Comparison of ENCODE assay signal across 30 cellular contexts in the genomic region with DNA sequence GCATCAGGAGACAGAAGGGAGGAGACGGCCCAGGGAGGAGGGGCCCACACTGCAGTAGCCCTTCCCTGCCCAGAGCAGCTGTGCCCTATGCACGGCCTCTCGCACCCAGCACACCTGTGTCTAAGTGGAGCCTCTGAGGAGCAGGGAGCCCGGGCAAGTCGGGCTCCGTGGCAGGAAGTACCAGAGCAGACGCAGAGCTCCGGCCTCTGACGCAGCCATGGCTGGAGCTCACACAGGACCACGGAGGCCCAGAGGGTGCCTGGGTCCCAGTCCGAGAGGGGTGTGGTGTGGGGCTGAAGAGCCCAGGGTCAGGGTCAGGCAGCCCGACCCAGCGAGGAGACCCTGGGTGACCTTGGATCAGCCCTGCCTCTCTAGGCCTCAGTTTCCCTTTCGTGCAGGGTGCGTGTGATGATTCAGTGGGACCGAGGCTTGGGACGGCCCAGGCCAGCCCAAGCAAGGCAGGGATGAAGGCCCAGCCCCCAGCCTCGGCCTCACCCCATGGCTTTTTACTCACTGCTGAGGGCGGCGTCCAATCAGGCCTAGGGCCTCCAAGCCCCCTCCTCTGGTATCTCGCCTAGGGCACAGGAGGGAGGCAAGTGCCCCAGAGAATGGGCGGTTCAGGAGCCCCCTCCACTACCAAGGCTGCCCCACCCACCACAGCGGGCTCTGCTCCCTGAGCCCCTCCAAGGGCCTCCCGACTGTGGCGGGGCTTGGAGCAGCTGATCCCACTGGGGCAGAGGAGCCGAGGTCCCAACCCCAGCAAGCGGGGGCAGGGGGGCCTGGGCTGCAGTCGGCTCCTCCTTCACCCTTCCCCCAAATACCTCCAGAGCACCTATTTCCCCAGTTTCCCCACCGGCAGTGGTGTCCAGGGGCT. TPM values are rescaled to one million over a fixed set of nuclear protein-coding genes. Genes with fewer than 3 reads are reported as not detected.
A peak's percentile ranks its signal among the peaks of the same experiment; 100 is the strongest.
DNase-seq lines count a peak whose midpoint lies in the region; ATAC-seq and TF ChIP-seq lines count a peak whose summit lies in the region.
"Had no signal": no experiment of that assay in that cellular context is flagged by ENCODE, and none has a peak within 500 bp of the region (broad histone marks: within the 10 kb centered on the region; RNA-seq: fewer than 3 reads in every experiment).

No MANE protein-coding gene starts in this region.

- peaks cover 7% of the 10 kb centered on the region; the same call in 1 of the 2 replicates for H3K27me3 ChIP-seq in IMR-90 (ENCODE audit: control insufficient read depth, insufficient read depth, low read length)
- H3K27me3 ChIP-seq in parathyroid adenoma (ENCODE audit: control insufficient read depth, insufficient read depth, low read length) = no peaks in the 10 kb centered on the region
- no peaks in the 10 kb centered on the region for H3K27me3 ChIP-seq in testis

- H3K23ac ChIP-seq in IMR-90 (ENCODE audit: low read depth, low read length) = no peak overlapping the region

- no peak overlapping the region for H3K4ac ChIP-seq in IMR-90 (ENCODE audit: low read depth, low read length)

- no TSS peak for BruUV-seq in IMR-90 (replicated peaks; lab: Mats Ljungman, UMichigan)

- no peak overlapping the region for H2BK5ac ChIP-seq in IMR-90 (ENCODE audit: low read depth, low read length, poor library complexity, severe bottlenecking)

- no peaks in the 10 kb centered on the region for H3K36me3 Mint-ChIP-seq in WTC11
- H3K36me3 Mint-ChIP-seq: activated naive CD8-positive, alpha-beta T cell had no signal

- no peak overlapping the region for H4K91ac ChIP-seq in IMR-90 (ENCODE audit: insufficient read depth, low read depth, low read length)

- H3K27ac Mint-ChIP-seq in WTC11 = no peak overlapping the region
- H3K27ac Mint-ChIP-seq: activated B cell treated with CpG ODN at 0.5 μM for 24 hours; activated naive CD8-positive, alpha-beta T cell; activated T-helper 2 cell treated with anti-CD3 and anti-CD28 coated beads, Interferon-gamma antibody, Interleukin-2, Interleukin-4, amounts not matched to agents 10 μg/mL and 5 μg/mL and 100 μg/mL, durations not matched to agents 14 hours and 24 hours and 36 hours; stimulated activated naive CD8-positive, alpha-beta T cell treated with anti-CD3 and anti-CD28 coated beads, Interleukin-15, Interleukin-2, amounts not matched to agents 100 ng/mL and 50 ng/mL, for 24 hours had no signal

- no peak overlapping the region for H3K56ac ChIP-seq in IMR-90 (ENCODE audit: extremely low read depth, insufficient read depth, low read length)

- 87% methylated on average over 19 of the region's 29 CpGs; no CpG with 5 or more reads in 1 of the 2 experiments for WGBS in IMR-90 (ENCODE audit: extremely low coverage in 2 of 2, insufficient read length in 1 of 2), 2 experiments
- WGBS in testis, 2 donors = 81 to 93% methylated on average over 18 to 29 of the region's 29 CpGs

- no peak for TF ChIP-seq RAD21 in IMR-90 (IDR thresholded peaks at IDR 0.05; ENCODE audit: low read length)

- dilution Hi-C loops in IMR-90 (cut with HindIII; ENCODE audit: low sequenced_read_pairs, unreplicated experiment) = no loop called here

- DNase-seq in DMS153 (lab: John Stamatoyannopoulos, UW) (peak; percentile 70), DMS153 treated with DMSO at 0.1 percent for 48 hours (lab: John Stamatoyannopoulos, UW; ENCODE audit: unreplicated experiment) (no peak), IMR-90 (no peak), WTC11 (ENCODE audit: low spot score) (no peak), HuH-7.5 (ENCODE audit: low spot score) (no peak), testis (no peak), amygdala (lab: John Stamatoyannopoulos, UW) (no peak)
- DNase-seq: activated B cell treated with CpG ODN at 0.5 μM for 24 hours; activated CD4-positive, alpha-beta T cell treated with anti-CD3 and anti-CD28 coated beads, Interleukin-2, amount 50 U/mL, for 48 hours; activated CD8-positive, alpha-beta memory T cell treated with anti-CD3 and anti-CD28 coated beads, Interleukin-2, amount 50 U/mL, for 48 hours; cerebellar nuclear complex; foreskin fibroblast; hypothalamus; KG1; NCI-H1930; stimulated activated CD4-positive, alpha-beta T cell treated with anti-CD3 and anti-CD28 coated beads, Interleukin-12 subunit alpha, Interleukin-12 subunit beta, amount 100 ng/mL, for 4 hours; stimulated activated CD4-positive, alpha-beta T cell treated with anti-CD3 and anti-CD28 coated beads, Interleukin-4, amount 100 ng/mL, for 4 hours; T-helper 9 cell; trophoblast cell had no signal

- H3K4me3 ChIP-seq in IMR-90 (ENCODE audit: insufficient read depth, low read depth, low read length) (no peak overlapping the region), parathyroid adenoma (ENCODE audit: low read depth, low read length) (no peak overlapping the region), testis (no peak overlapping the region)
- H3K4me3 ChIP-seq: lower lobe of right lung had no signal

- no peaks in the 10 kb centered on the region; the same call in 1 of the 2 replicates for H3K4me1 ChIP-seq in IMR-90 (ENCODE audit: control insufficient read depth, insufficient read depth, low read length)
- H3K4me1 ChIP-seq in parathyroid adenoma = no peaks in the 10 kb centered on the region
- H3K4me1 ChIP-seq in testis = peaks cover 8% of the 10 kb centered on the region

- no peaks in the 10 kb centered on the region; the same call in 1 of the 2 replicates for H3K27me3 Mint-ChIP-seq in WTC11 (ENCODE audit: low read depth)

- no peak for ATAC-seq in IMR-90 (ENCODE audit: low read depth)
- peak; percentile 9 for ATAC-seq in WTC11
- ATAC-seq: lower lobe of right lung had no signal

- H2AFZ ChIP-seq in IMR-90 (replicated peaks; ENCODE audit: low read length, poor library complexity) = peak overlapping the region; percentile 3
- H2AFZ ChIP-seq in parathyroid adenoma = no peak overlapping the region

- H3K36me3 ChIP-seq in IMR-90 (ENCODE audit: control insufficient read depth, insufficient read depth, low read length) = no peaks in the 10 kb centered on the region
- H3K36me3 ChIP-seq in parathyroid adenoma (ENCODE audit: control insufficient read depth, insufficient read depth, low read length) = no peaks in the 10 kb centered on the region
- H3K36me3 ChIP-seq in testis (ENCODE audit: low read depth, missing control alignments) = no peaks in the 10 kb centered on the region
- H3K36me3 ChIP-seq: lower lobe of right lung had no signal

- H4K5ac ChIP-seq in IMR-90 (ENCODE audit: low read depth, low read length) = no peak overlapping the region

- no peak overlapping the region for H2AK5ac ChIP-seq in IMR-90 (ENCODE audit: low read depth, low read length)

- H3K4me2 ChIP-seq in IMR-90 (ENCODE audit: low read depth, low read length) = no peak overlapping the region
- H3K4me2 ChIP-seq in parathyroid adenoma (ENCODE audit: low read length) = peak overlapping the region; percentile 9

- TF ChIP-seq CTCF in IMR-90 (conservative IDR thresholded peaks at IDR 0.05; ENCODE audit: low read depth, low read length) (no peak), WTC11 (IDR thresholded peaks at IDR 0.05) (no peak), parathyroid adenoma (IDR thresholded peaks at IDR 0.05) (no peak), testis (IDR thresholded peaks at IDR 0.05) (no peak)

- no peaks in the 10 kb centered on the region for H3K9me3 Mint-ChIP-seq in WTC11
- H3K9me3 Mint-ChIP-seq: activated B cell treated with CpG ODN at 0.5 μM for 24 hours; activated T-helper 2 cell treated with anti-CD3 and anti-CD28 coated beads, Interferon-gamma antibody, Interleukin-2, Interleukin-4, amounts not matched to agents 10 μg/mL and 5 μg/mL and 100 μg/mL, durations not matched to agents 14 hours and 24 hours and 36 hours; stimulated activated naive CD8-positive, alpha-beta T cell treated with anti-CD3 and anti-CD28 coated beads, Interleukin-15, Interleukin-2, amounts not matched to agents 100 ng/mL and 50 ng/mL, for 24 hours had no signal

- CTCF ChIA-PET in IMR-90 (lab: Yijun Ruan, JAX) = no interaction called here
- CTCF ChIA-PET in WTC11 (lab: Charles Lee) = interaction anchor here (2.0 to 4.9 kb wide), 2 partner anchors 19 to 204 kb away, joined by 5 to 44 read pairs; no protein-coding TSS in a partner anchor

- H3K9me1 ChIP-seq in IMR-90 (ENCODE audit: insufficient read depth, low read length) = no peaks in the 10 kb centered on the region

- no peak overlapping the region for H3K14ac ChIP-seq in IMR-90 (replicated peaks; ENCODE audit: low read depth, low read length)

- H3K27ac ChIP-seq in IMR-90 (ENCODE audit: insufficient read depth, low read length) (no peak overlapping the region), parathyroid adenoma (no peak overlapping the region), testis (no peak overlapping the region)
- H3K27ac ChIP-seq: 22Rv1 had no signal

- H3K4me3 Mint-ChIP-seq in WTC11 = no peak overlapping the region
- H3K4me3 Mint-ChIP-seq: activated B cell treated with CpG ODN at 0.5 μM for 24 hours; activated naive CD8-positive, alpha-beta T cell; stimulated activated naive CD8-positive, alpha-beta T cell treated with anti-CD3 and anti-CD28 coated beads, Interleukin-15, Interleukin-2, amounts not matched to agents 100 ng/mL and 50 ng/mL, for 24 hours had no signal

- no peak overlapping the region for H2BK15ac ChIP-seq in IMR-90 (ENCODE audit: low read depth, low read length)

- POLR2A ChIA-PET in IMR-90 (lab: Charles Lee; ENCODE audit: unreplicated experiment) (no interaction called here), WTC11 (lab: Charles Lee) (no interaction called here)

- in situ Hi-C loops in IMR-90 (cut with MboI; ENCODE audit: low sequenced_read_pairs) = no loop called here

- H2BK20ac ChIP-seq in IMR-90 (ENCODE audit: low read depth, low read length) = no peak overlapping the region

- no peak overlapping the region for H4K8ac ChIP-seq in IMR-90 (ENCODE audit: low read depth in 2 of 2, low read length in 2 of 2)

- H3K9me3 ChIP-seq in IMR-90 (ENCODE audit: control insufficient read depth, insufficient read depth, low read length) = no peaks in the 10 kb centered on the region
- H3K9me3 ChIP-seq in parathyroid adenoma (ENCODE audit: control insufficient read depth, low read length) = no peaks in the 10 kb centered on the region
- H3K9me3 ChIP-seq in testis = no peaks in the 10 kb centered on the region
- H3K9me3 ChIP-seq: lower lobe of right lung had no signal

- H3K79me2 ChIP-seq in parathyroid adenoma = no peaks in the 10 kb centered on the region

- no peaks in the 10 kb centered on the region for H3K79me1 ChIP-seq in IMR-90 (ENCODE audit: low read depth in 1 of 2, low read length in 2 of 2)

- no peak overlapping the region for H2BK120ac ChIP-seq in IMR-90 (ENCODE audit: low read depth, low read length)

- H3K4me1 Mint-ChIP-seq in WTC11 = peaks cover 10% of the 10 kb centered on the region

- no peak for TF ChIP-seq POLR2A in IMR-90 (IDR thresholded peaks at IDR 0.05; ENCODE audit: low read depth, low read length)
- TF ChIP-seq POLR2A in testis (IDR thresholded peaks at IDR 0.05) = no peak

- intact Hi-C loops in IMR-90 (cut with micrococcal nuclease) (no loop called here), testis (cut with DNase I; ENCODE audit: low total_unique reads) (no loop called here)

- H3K9ac ChIP-seq in IMR-90 (ENCODE audit: low read depth, low read length) (no peak overlapping the region), parathyroid adenoma (no peak overlapping the region)

- H4K20me1 ChIP-seq in IMR-90 (ENCODE audit: insufficient read depth, low read length) = no peaks in the 10 kb centered on the region

- H3K18ac ChIP-seq in IMR-90 (ENCODE audit: low read depth, low read length) = no peak overlapping the region

- H2AK9ac ChIP-seq in IMR-90 (replicated peaks; ENCODE audit: low read depth, low read length, poor library complexity) = no peak overlapping the region

RNA-seq across cellular contexts. Expression of gene AGPAT2, which starts 4.3 kb away (rescaled TPM):
- total RNA-seq in IMR-90 (2012; rRNA removed) (16.1 and 18.9 TPM in 2 replicates), WTC11 (2021) (40.2 to 42.2 TPM (median 41.2 TPM) in 3 replicates), testis (10 to 100 TPM; 46.6 to 52.7 TPM)
- polyA plus RNA-seq in IMR-90 (2012; rRNA removed) (37.2 and 39.5 TPM in 2 replicates), testis (ENCODE audit: insufficient read depth, low read depth, low replicate concordance) (34.2 TPM)
- polyA plus RNA-seq in IMR-90 (2012; cell fraction: cytosol; rRNA removed) = 22.2 and 63.1 TPM in 2 replicates
- polyA plus RNA-seq in IMR-90 (2012; cell fraction: nucleus; rRNA removed; ENCODE audit: low replicate concordance) = 54.0 and 103 TPM in 2 replicates

RNA-seq across cellular contexts. Expression of gene DIPK1B, which starts 20.8 kb away (rescaled TPM):
- total RNA-seq in IMR-90 (2012; rRNA removed) = 3.1 and 3.4 TPM in 2 replicates
- 7.1 and 8.5 TPM in 2 replicates for polyA plus RNA-seq in IMR-90 (2012; rRNA removed)
- polyA plus RNA-seq in IMR-90 (2012; cell fraction: cytosol; rRNA removed) = 7.2 and 17.0 TPM in 2 replicates
- polyA plus RNA-seq in IMR-90 (2012; cell fraction: nucleus; rRNA removed; ENCODE audit: low replicate concordance) = 9.5 and 25.7 TPM in 2 replicates
- total RNA-seq in WTC11 (2021) = 45.4 to 49.8 TPM (median 48.9 TPM) in 3 replicates
- 10 to 100 TPM; 28.7 to 36.2 TPM for total RNA-seq in testis
- polyA plus RNA-seq in testis (ENCODE audit: insufficient read depth, low read depth, low replicate concordance) = 23.3 TPM
- total RNA-seq: RPMI7951 had no signal

RNA-seq across cellular contexts. Expression of gene EGFL7, which starts 28.8 kb away (rescaled TPM):
- total RNA-seq in IMR-90 (2012; rRNA removed) = 1.4 and 2.2 TPM in 2 replicates
- 10.4 and 16.4 TPM in 2 replicates for polyA plus RNA-seq in IMR-90 (2012; rRNA removed)
- polyA plus RNA-seq in IMR-90 (2012; cell fraction: cytosol; rRNA removed) = 9.6 and 22.1 TPM in 2 replicates
- polyA plus RNA-seq in IMR-90 (2012; cell fraction: nucleus; rRNA removed; ENCODE audit: low replicate concordance) = 7.1 and 18.2 TPM in 2 replicates
- total RNA-seq in WTC11 (2021) = 54.6 to 64.9 TPM (median 62.8 TPM) in 3 replicates
- 100 to 1,000 TPM; 101 to 106 TPM for total RNA-seq in testis
- polyA plus RNA-seq in testis (ENCODE audit: insufficient read depth, low read depth, low replicate concordance) = 68.5 TPM
- total RNA-seq: activated B cell treated with CpG ODN at 0.5 μM for 24 hours had no signal

RNA-seq across cellular contexts. Expression of gene LCN10, which starts 51.2 kb away (rescaled TPM):
- total RNA-seq in IMR-90 (2012; rRNA removed) = not detected in 2 replicates
- not detected in 2 replicates for polyA plus RNA-seq in IMR-90 (2012; rRNA removed)
- 0.03 TPM in 1 of 2 replicates, not detected in the other for polyA plus RNA-seq in IMR-90 (2012; cell fraction: cytosol; rRNA removed)
- not detected in 2 replicates for polyA plus RNA-seq in IMR-90 (2012; cell fraction: nucleus; rRNA removed; ENCODE audit: low replicate concordance)
- total RNA-seq in WTC11 (2021) = 2.4 to 3.7 TPM (median 3.3 TPM) in 3 replicates
- total RNA-seq in testis = 10 to 100 TPM in 1 of 2 donors, 1 to 10 TPM in 1; 8.3 to 11.7 TPM
- 8.7 TPM for polyA plus RNA-seq in testis (ENCODE audit: insufficient read depth, low read depth, low replicate concordance)
- total RNA-seq: astrocyte, Daoy, epithelial cell of proximal tubule, renal cortical epithelial cell, RPMI7951 had no signal

RNA-seq across cellular contexts. Expression of gene LCN6, which starts 56.8 kb away (rescaled TPM):
- total RNA-seq in IMR-90 (2012; rRNA removed) (not detected in 2 replicates), WTC11 (2021) (not detected in 3 replicates), testis (10 to 100 TPM; 11.3 to 19.1 TPM)
- polyA plus RNA-seq in IMR-90 (2012; rRNA removed) (not detected in 2 replicates), testis (ENCODE audit: insufficient read depth, low read depth, low replicate concordance) (7.8 TPM)
- polyA plus RNA-seq in IMR-90 (2012; cell fraction: cytosol; rRNA removed) = not detected in 2 replicates
- polyA plus RNA-seq in IMR-90 (2012; cell fraction: nucleus; rRNA removed; ENCODE audit: low replicate concordance) = not detected in 2 replicates
- total RNA-seq: activated B cell treated with CpG ODN at 0.5 μM for 24 hours; activated T-helper 2 cell treated with anti-CD3 and anti-CD28 coated beads, Interferon-gamma antibody, Interleukin-2, Interleukin-4, amounts not matched to agents 10 μg/mL and 5 μg/mL and 100 μg/mL, durations not matched to agents 14 hours and 24 hours and 36 hours; astrocyte; Daoy; epithelial cell of proximal tubule; renal cortical epithelial cell; RPMI7951 had no signal

Comparison
In these comparisons a context has a peak if more than half of its experiments do, and no peak if none do; other contexts are left out.
1. RNA of gene EGFL7, which starts 28.8 kb away (total RNA-seq): 101 to 106 TPM in testis and 54.6 to 64.9 TPM in WTC11; 1.4 to 2.2 TPM in IMR-90; every median in the first group is over 10 times any median in the second.